In genomic region chr15:43799945-43800285, GRCh38 we compare ENCODE assay signal across 1 cellular context.
TF ChIP-seq lines count a peak whose summit lies in the region.

TSS of gene SERINC4 (minus strand) at chr15:43800220. CDS start at chr15:43799986, 234 bp downstream.

TF ChIP-seq in HCT116, 20 proteins besides CTCF, POLR2A, EP300 and RAD21 (continued from another document):
- TF ChIP-seq, protein P1, sequence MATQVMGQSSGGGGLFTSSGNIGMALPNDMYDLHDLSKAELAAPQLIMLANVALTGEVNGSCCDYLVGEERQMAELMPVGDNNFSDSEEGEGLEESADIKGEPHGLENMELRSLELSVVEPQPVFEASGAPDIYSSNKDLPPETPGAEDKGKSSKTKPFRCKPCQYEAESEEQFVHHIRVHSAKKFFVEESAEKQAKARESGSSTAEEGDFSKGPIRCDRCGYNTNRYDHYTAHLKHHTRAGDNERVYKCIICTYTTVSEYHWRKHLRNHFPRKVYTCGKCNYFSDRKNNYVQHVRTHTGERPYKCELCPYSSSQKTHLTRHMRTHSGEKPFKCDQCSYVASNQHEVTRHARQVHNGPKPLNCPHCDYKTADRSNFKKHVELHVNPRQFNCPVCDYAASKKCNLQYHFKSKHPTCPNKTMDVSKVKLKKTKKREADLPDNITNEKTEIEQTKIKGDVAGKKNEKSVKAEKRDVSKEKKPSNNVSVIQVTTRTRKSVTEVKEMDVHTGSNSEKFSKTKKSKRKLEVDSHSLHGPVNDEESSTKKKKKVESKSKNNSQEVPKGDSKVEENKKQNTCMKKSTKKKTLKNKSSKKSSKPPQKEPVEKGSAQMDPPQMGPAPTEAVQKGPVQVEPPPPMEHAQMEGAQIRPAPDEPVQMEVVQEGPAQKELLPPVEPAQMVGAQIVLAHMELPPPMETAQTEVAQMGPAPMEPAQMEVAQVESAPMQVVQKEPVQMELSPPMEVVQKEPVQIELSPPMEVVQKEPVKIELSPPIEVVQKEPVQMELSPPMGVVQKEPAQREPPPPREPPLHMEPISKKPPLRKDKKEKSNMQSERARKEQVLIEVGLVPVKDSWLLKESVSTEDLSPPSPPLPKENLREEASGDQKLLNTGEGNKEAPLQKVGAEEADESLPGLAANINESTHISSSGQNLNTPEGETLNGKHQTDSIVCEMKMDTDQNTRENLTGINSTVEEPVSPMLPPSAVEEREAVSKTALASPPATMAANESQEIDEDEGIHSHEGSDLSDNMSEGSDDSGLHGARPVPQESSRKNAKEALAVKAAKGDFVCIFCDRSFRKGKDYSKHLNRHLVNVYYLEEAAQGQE (IDR thresholded peaks at IDR 0.05; ENCODE audit: low read depth), result no peak
- TF ChIP-seq, protein P2, sequence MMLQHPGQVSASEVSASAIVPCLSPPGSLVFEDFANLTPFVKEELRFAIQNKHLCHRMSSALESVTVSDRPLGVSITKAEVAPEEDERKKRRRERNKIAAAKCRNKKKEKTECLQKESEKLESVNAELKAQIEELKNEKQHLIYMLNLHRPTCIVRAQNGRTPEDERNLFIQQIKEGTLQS (IDR thresholded peaks at IDR 0.05), result no peak
- no peak for TF ChIP-seq JUND (IDR thresholded peaks at IDR 0.05)
- no peak for TF ChIP-seq SRF (IDR thresholded peaks at IDR 0.05; ENCODE audit: low read depth)
- no peak for TF ChIP-seq EZH2 (IDR thresholded peaks at IDR 0.05)
- no peak for TF ChIP-seq EGR1 (IDR thresholded peaks at IDR 0.05; ENCODE audit: low read depth)
- TF ChIP-seq FOSL1 (IDR thresholded peaks at IDR 0.05; ENCODE audit: low read depth), result no peak
- no peak for TF ChIP-seq CEBPB (IDR thresholded peaks at IDR 0.05; ENCODE audit: low read depth)
